7 cellular contexts compared by ENCODE assay signal in genomic region chr19:3572855-3573161, GRCh38. TPM values are rescaled to one million over a fixed set of nuclear protein-coding genes. Genes with fewer than 3 reads are reported as not detected.
DNase-seq lines count a peak whose midpoint lies in the region; ATAC-seq and TF ChIP-seq lines count a peak whose summit lies in the region.

HMG20B (plus strand) TSS chr19:3572944; CDS start chr19:3573310, 366 bp downstream.

- H3K4me3 ChIP-seq in adrenal gland (peak within 1 kb of the TSS; percentile 47 to 84 (median 77)), iPS-18c (ENCODE audit: insufficient read depth, low read depth, low read length) (peak within 1 kb of the TSS; percentile 92)

- H3K27ac ChIP-seq in adrenal gland, result peak within 1 kb of the TSS in 4 of 5 donors; percentile 69 to 91 (median 74)

- peak in 1 of 2 donors; percentile 48 for TF ChIP-seq POLR2A in adrenal gland (IDR thresholded peaks at IDR 0.05)

- no peak for TF ChIP-seq CTCF in adrenal gland (IDR thresholded peaks at IDR 0.05)

- no peaks in the 10 kb centered on the region for H3K36me3 ChIP-seq in adrenal gland (replicated peaks in 1 of 2)

- H3K27me3 ChIP-seq in adrenal gland, result no peaks in the 10 kb centered on the region

- intact Hi-C loops in adrenal gland (cut with DNase I), result no loop called here

- DNase-seq in HT-29 (ENCODE audit: low spot score) (no peak), adrenal gland (no peak), UCSD-AML1 (lab: John Stamatoyannopoulos, UW; ENCODE audit: unreplicated experiment) (no peak)
- DNase-seq in stimulated activated naive CD8-positive, alpha-beta T cell treated with anti-CD3 and anti-CD28 coated beads, Interleukin-15, Interleukin-2, amounts not matched to agents 100 U/mL and 50 U/mL, for 24 hours, result no peak
- no peak for DNase-seq in effector CD4-positive, alpha-beta T cell

- H3K9me3 ChIP-seq in adrenal gland (replicated peaks in 1 of 3), result no peaks in the 10 kb centered on the region
- no peaks in the 10 kb centered on the region for H3K9me3 ChIP-seq in iPS-18c (ENCODE audit: control insufficient read depth, insufficient read depth, low read length)

- peaks cover 11 to 25% of the 10 kb centered on the region in 2 donors for H3K4me1 ChIP-seq in adrenal gland (replicated peaks in 1 of 2)

- 0 to 2% (median 1%) methylated on average over 11 to 29 of the region's 30 CpGs; no CpG with 5 or more reads in 1 of the 4 donors for WGBS in adrenal gland, 4 donors

- ATAC-seq in stimulated activated naive CD8-positive, alpha-beta T cell treated with anti-CD3 and anti-CD28 coated beads, Interleukin-15, Interleukin-2, amounts not matched to agents 100 U/mL and 50 U/mL, for 24 hours, result peak; percentile 0
- ATAC-seq in HG02623 (IDR thresholded peaks at IDR 0.05; ENCODE audit: unreplicated experiment), result no peak

RNA-seq across cellular contexts. Expression of gene HMG20B, which starts in this region (rescaled TPM):
- 120 and 152 TPM in 2 replicates for total RNA-seq in HT-29 (2014; rRNA removed; shearing (Covaris generic))
- total RNA-seq in adrenal gland, result 100 to 1,000 TPM in 5 of 8 donors, 10 to 100 TPM in 3; 49.3 to 137 (median 105) TPM
- 100 to 1,000 TPM in 1 of 3 donors, 10 to 100 TPM in 2; 18.1 to 178 (median 100.0) TPM for polyA plus RNA-seq in adrenal gland
